Comparison of ENCODE assay signal across 1 cellular context in the genomic region with DNA sequence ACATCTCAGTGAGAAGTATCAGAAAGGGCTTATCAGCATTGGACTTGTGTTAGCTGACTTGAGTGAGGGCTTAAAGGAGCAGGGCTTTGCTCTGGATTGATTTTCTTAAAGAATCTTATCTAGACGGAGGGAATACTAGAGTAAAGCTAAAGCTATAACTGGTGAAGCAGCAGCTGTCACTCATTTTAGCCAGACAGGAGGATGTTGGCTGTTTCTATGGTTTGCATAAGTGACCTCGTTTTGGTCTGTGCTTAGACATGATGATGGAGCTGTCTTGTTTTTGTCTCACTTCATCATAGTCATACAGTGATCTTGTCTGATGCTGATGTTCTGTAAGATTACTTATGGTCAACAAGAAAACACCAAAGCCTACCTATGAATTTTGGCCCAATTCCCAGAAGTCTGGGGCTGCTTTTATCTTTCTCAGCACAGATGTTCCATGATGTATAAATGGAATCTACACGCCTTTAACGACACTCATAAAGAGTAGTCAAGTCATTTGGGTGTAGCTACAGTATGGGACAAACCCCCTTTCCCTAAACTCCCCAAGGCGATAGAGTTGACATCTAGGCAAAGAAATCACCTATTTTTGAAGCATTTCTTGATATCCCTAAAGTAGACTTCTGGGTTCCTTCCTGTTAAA.
TF ChIP-seq lines count a peak whose summit lies in the region.

No MANE protein-coding gene starts in this region.

TF ChIP-seq in K562, 482 proteins besides CTCF, POLR2A, EP300 and RAD21 (continued from another document and continues in another):
- TF ChIP-seq, protein P1, sequence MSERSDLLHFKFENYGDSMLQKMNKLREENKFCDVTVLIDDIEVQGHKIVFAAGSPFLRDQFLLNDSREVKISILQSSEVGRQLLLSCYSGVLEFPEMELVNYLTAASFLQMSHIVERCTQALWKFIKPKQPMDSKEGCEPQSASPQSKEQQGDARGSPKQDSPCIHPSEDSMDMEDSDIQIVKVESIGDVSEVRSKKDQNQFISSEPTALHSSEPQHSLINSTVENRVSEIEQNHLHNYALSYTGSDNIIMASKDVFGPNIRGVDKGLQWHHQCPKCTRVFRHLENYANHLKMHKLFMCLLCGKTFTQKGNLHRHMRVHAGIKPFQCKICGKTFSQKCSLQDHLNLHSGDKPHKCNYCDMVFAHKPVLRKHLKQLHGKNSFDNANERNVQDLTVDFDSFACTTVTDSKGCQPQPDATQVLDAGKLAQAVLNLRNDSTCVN (CRISPR knock-in tag; IDR thresholded peaks at IDR 0.05), result no peak
- no peak for TF ChIP-seq TCFL5 (CRISPR knock-in tag; conservative IDR thresholded peaks at IDR 0.05)
- no peak for TF ChIP-seq MCM7 (IDR thresholded peaks at IDR 0.05)
- no peak for TF ChIP-seq NUFIP1 (IDR thresholded peaks at IDR 0.05; ENCODE audit: partially characterized antibody)
- no peak for TF ChIP-seq ZKSCAN3 (CRISPR knock-in tag; IDR thresholded peaks at IDR 0.05)
- TF ChIP-seq ZNF707 (CRISPR knock-in tag; conservative IDR thresholded peaks at IDR 0.05), result no peak
- TF ChIP-seq FOSL1 (tag; conservative IDR thresholded peaks at IDR 0.05), result peak; percentile 82
- TF ChIP-seq ILF3 (IDR thresholded peaks at IDR 0.05; ENCODE audit: borderline replicate concordance), result no peak
- TF ChIP-seq FUS (optimal IDR thresholded peaks at IDR 0.05; ENCODE audit: low read depth, low read length), result no peak
- TF ChIP-seq COPS2 (conservative IDR thresholded peaks at IDR 0.05), result no peak
- TF ChIP-seq, protein P2, sequence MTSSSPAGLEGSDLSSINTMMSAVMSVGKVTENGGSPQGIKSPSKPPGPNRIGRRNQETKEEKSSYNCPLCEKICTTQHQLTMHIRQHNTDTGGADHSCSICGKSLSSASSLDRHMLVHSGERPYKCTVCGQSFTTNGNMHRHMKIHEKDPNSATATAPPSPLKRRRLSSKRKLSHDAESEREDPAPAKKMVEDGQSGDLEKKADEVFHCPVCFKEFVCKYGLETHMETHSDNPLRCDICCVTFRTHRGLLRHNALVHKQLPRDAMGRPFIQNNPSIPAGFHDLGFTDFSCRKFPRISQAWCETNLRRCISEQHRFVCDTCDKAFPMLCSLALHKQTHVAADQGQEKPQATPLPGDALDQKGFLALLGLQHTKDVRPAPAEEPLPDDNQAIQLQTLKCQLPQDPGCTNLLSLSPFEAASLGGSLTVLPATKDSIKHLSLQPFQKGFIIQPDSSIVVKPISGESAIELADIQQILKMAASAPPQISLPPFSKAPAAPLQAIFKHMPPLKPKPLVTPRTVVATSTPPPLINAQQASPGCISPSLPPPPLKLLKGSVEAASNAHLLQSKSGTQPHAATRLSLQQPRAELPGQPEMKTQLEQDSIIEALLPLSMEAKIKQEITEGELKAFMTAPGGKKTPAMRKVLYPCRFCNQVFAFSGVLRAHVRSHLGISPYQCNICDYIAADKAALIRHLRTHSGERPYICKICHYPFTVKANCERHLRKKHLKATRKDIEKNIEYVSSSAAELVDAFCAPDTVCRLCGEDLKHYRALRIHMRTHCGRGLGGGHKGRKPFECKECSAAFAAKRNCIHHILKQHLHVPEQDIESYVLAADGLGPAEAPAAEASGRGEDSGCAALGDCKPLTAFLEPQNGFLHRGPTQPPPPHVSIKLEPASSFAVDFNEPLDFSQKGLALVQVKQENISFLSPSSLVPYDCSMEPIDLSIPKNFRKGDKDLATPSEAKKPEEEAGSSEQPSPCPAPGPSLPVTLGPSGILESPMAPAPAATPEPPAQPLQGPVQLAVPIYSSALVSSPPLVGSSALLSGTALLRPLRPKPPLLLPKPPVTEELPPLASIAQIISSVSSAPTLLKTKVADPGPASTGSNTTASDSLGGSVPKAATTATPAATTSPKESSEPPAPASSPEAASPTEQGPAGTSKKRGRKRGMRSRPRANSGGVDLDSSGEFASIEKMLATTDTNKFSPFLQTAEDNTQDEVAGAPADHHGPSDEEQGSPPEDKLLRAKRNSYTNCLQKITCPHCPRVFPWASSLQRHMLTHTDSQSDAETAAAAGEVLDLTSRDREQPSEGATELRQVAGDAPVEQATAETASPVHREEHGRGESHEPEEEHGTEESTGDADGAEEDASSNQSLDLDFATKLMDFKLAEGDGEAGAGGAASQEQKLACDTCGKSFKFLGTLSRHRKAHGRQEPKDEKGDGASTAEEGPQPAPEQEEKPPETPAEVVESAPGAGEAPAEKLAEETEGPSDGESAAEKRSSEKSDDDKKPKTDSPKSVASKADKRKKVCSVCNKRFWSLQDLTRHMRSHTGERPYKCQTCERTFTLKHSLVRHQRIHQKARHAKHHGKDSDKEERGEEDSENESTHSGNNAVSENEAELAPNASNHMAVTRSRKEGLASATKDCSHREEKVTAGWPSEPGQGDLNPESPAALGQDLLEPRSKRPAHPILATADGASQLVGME (CRISPR knock-in tag; IDR thresholded peaks at IDR 0.05), result 0 out of 2 replicates have a peak, but pooled peaks have one; percentile 41
- TF ChIP-seq ESRRB (CRISPR knock-in tag; IDR thresholded peaks at IDR 0.05; ENCODE audit: borderline replicate concordance), result no peak
- TF ChIP-seq, protein P3, sequence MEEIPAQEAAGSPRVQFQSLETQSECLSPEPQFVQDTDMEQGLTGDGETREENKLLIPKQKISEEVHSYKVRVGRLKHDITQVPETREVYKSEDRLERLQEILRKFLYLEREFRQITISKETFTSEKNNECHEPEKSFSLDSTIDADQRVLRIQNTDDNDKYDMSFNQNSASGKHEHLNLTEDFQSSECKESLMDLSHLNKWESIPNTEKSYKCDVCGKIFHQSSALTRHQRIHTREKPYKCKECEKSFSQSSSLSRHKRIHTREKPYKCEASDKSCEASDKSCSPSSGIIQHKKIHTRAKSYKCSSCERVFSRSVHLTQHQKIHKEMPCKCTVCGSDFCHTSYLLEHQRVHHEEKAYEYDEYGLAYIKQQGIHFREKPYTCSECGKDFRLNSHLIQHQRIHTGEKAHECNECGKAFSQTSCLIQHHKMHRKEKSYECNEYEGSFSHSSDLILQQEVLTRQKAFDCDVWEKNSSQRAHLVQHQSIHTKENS (CRISPR knock-in tag; IDR thresholded peaks at IDR 0.05), result no peak
- no peak for TF ChIP-seq POLR2AphosphoS2 (IDR thresholded peaks at IDR 0.05; ENCODE audit: low read length)
- no peak for TF ChIP-seq ZZZ3 (IDR thresholded peaks at IDR 0.05)
- TF ChIP-seq, protein P4, sequence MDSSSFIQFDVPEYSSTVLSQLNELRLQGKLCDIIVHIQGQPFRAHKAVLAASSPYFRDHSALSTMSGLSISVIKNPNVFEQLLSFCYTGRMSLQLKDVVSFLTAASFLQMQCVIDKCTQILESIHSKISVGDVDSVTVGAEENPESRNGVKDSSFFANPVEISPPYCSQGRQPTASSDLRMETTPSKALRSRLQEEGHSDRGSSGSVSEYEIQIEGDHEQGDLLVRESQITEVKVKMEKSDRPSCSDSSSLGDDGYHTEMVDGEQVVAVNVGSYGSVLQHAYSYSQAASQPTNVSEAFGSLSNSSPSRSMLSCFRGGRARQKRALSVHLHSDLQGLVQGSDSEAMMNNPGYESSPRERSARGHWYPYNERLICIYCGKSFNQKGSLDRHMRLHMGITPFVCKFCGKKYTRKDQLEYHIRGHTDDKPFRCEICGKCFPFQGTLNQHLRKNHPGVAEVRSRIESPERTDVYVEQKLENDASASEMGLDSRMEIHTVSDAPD (CRISPR knock-in tag; IDR thresholded peaks at IDR 0.05), result no peak
- TF ChIP-seq, protein P5, sequence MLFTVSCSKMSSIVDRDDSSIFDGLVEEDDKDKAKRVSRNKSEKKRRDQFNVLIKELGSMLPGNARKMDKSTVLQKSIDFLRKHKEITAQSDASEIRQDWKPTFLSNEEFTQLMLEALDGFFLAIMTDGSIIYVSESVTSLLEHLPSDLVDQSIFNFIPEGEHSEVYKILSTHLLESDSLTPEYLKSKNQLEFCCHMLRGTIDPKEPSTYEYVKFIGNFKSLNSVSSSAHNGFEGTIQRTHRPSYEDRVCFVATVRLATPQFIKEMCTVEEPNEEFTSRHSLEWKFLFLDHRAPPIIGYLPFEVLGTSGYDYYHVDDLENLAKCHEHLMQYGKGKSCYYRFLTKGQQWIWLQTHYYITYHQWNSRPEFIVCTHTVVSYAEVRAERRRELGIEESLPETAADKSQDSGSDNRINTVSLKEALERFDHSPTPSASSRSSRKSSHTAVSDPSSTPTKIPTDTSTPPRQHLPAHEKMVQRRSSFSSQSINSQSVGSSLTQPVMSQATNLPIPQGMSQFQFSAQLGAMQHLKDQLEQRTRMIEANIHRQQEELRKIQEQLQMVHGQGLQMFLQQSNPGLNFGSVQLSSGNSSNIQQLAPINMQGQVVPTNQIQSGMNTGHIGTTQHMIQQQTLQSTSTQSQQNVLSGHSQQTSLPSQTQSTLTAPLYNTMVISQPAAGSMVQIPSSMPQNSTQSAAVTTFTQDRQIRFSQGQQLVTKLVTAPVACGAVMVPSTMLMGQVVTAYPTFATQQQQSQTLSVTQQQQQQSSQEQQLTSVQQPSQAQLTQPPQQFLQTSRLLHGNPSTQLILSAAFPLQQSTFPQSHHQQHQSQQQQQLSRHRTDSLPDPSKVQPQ (CRISPR knock-in tag; IDR thresholded peaks at IDR 0.05; ENCODE audit: borderline replicate concordance), result no peak
- TF ChIP-seq, protein P6, sequence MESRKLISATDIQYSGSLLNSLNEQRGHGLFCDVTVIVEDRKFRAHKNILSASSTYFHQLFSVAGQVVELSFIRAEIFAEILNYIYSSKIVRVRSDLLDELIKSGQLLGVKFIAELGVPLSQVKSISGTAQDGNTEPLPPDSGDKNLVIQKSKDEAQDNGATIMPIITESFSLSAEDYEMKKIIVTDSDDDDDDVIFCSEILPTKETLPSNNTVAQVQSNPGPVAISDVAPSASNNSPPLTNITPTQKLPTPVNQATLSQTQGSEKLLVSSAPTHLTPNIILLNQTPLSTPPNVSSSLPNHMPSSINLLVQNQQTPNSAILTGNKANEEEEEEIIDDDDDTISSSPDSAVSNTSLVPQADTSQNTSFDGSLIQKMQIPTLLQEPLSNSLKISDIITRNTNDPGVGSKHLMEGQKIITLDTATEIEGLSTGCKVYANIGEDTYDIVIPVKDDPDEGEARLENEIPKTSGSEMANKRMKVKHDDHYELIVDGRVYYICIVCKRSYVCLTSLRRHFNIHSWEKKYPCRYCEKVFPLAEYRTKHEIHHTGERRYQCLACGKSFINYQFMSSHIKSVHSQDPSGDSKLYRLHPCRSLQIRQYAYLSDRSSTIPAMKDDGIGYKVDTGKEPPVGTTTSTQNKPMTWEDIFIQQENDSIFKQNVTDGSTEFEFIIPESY (CRISPR knock-in tag; IDR thresholded peaks at IDR 0.05), result no peak
- TF ChIP-seq, protein P7, sequence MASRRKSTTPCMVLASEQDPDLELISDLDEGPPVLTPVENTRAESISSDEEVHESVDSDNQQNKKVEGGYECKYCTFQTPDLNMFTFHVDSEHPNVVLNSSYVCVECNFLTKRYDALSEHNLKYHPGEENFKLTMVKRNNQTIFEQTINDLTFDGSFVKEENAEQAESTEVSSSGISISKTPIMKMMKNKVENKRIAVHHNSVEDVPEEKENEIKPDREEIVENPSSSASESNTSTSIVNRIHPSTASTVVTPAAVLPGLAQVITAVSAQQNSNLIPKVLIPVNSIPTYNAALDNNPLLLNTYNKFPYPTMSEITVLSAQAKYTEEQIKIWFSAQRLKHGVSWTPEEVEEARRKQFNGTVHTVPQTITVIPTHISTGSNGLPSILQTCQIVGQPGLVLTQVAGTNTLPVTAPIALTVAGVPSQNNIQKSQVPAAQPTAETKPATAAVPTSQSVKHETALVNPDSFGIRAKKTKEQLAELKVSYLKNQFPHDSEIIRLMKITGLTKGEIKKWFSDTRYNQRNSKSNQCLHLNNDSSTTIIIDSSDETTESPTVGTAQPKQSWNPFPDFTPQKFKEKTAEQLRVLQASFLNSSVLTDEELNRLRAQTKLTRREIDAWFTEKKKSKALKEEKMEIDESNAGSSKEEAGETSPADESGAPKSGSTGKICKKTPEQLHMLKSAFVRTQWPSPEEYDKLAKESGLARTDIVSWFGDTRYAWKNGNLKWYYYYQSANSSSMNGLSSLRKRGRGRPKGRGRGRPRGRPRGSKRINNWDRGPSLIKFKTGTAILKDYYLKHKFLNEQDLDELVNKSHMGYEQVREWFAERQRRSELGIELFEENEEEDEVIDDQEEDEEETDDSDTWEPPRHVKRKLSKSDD (conservative IDR thresholded peaks at IDR 0.05; ENCODE audit: low read length), result no peak
- no peak for TF ChIP-seq KAT7 (CRISPR knock-in tag; IDR thresholded peaks at IDR 0.05; ENCODE audit: borderline replicate concordance)
- no peak for TF ChIP-seq ZFP30 (CRISPR knock-in tag; IDR thresholded peaks at IDR 0.05; ENCODE audit: borderline replicate concordance)
- TF ChIP-seq CCNT2 (IDR thresholded peaks at IDR 0.05; ENCODE audit: borderline replicate concordance, extremely low read depth, insufficient read length, low read depth, low read length), result peak; percentile 96
- TF ChIP-seq, protein P8, sequence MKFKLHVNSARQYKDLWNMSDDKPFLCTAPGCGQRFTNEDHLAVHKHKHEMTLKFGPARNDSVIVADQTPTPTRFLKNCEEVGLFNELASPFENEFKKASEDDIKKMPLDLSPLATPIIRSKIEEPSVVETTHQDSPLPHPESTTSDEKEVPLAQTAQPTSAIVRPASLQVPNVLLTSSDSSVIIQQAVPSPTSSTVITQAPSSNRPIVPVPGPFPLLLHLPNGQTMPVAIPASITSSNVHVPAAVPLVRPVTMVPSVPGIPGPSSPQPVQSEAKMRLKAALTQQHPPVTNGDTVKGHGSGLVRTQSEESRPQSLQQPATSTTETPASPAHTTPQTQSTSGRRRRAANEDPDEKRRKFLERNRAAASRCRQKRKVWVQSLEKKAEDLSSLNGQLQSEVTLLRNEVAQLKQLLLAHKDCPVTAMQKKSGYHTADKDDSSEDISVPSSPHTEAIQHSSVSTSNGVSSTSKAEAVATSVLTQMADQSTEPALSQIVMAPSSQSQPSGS (CRISPR knock-in tag; IDR thresholded peaks at IDR 0.05), result no peak
- no peak for TF ChIP-seq ZNF133 (CRISPR knock-in tag; IDR thresholded peaks at IDR 0.05)
- TF ChIP-seq ELF1 (tag; IDR thresholded peaks at IDR 0.05), result no peak
- TF ChIP-seq ZFPM2 (CRISPR knock-in tag; IDR thresholded peaks at IDR 0.05), result peak; percentile 46; the same call in 1 of the 2 replicates
- TF ChIP-seq HDAC3 (IDR thresholded peaks at IDR 0.05; ENCODE audit: borderline replicate concordance, partially characterized antibody), result peak; percentile 91
- TF ChIP-seq, protein P9, sequence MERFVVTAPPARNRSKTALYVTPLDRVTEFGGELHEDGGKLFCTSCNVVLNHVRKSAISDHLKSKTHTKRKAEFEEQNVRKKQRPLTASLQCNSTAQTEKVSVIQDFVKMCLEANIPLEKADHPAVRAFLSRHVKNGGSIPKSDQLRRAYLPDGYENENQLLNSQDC (CRISPR knock-in tag; IDR thresholded peaks at IDR 0.05), result no peak
- TF ChIP-seq, protein P10, sequence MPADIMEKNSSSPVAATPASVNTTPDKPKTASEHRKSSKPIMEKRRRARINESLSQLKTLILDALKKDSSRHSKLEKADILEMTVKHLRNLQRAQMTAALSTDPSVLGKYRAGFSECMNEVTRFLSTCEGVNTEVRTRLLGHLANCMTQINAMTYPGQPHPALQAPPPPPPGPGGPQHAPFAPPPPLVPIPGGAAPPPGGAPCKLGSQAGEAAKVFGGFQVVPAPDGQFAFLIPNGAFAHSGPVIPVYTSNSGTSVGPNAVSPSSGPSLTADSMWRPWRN (IDR thresholded peaks at IDR 0.05; ENCODE audit: low read depth), result no peak; the same call in none of the 2 replicates
- TF ChIP-seq, protein P11, sequence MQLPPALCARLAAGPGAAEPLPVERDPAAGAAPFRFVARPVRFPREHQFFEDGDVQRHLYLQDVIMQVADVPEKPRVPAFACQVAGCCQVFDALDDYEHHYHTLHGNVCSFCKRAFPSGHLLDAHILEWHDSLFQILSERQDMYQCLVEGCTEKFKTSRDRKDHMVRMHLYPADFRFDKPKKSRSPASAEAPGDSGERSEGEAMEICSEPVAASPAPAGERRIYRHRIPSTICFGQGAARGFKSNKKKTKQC (CRISPR knock-in tag; IDR thresholded peaks at IDR 0.05), result no peak
- peak; percentile 52; the same call in 1 of the 2 replicates for TF ChIP-seq PYGO2 (tag; IDR thresholded peaks at IDR 0.05)
- no peak for TF ChIP-seq ZNF57 (CRISPR knock-in tag; IDR thresholded peaks at IDR 0.05)
- no peak for TF ChIP-seq KAT8 (IDR thresholded peaks at IDR 0.05; ENCODE audit: low read depth)
- no peak for TF ChIP-seq ZNF561 (CRISPR knock-in tag; conservative IDR thresholded peaks at IDR 0.05)
